In genomic region chr2:20576598-20577115, GRCh38 we compare ENCODE assay signal across 1 cellular context.
TF ChIP-seq lines count a peak whose summit lies in the region.

No MANE protein-coding gene starts in this region.

TF ChIP-seq in K562, 482 proteins besides CTCF, POLR2A, EP300 and RAD21 (continued from another document and continues in another):
- no peak for TF ChIP-seq ZNF318 (IDR thresholded peaks at IDR 0.05; ENCODE audit: borderline replicate concordance in 1 of 2, low read depth in 1 of 2)
- no peak for TF ChIP-seq ASH1L (IDR thresholded peaks at IDR 0.05; ENCODE audit: borderline replicate concordance, low read depth, partially characterized antibody)
- TF ChIP-seq ATF7 (IDR thresholded peaks at IDR 0.05): no peak
- TF ChIP-seq MTA2 (IDR thresholded peaks at IDR 0.05; ENCODE audit: low read depth): no peak
- no peak for TF ChIP-seq POLR3G (IDR thresholded peaks at IDR 0.05; ENCODE audit: extremely low read depth, insufficient read length, insufficient replicate concordance)
- TF ChIP-seq SUPT5H (IDR thresholded peaks at IDR 0.05): no peak
- no peak for TF ChIP-seq TBL1XR1 (IDR thresholded peaks at IDR 0.05; ENCODE audit: low read length in 2 of 2)
- TF ChIP-seq ELF2 (CRISPR knock-in tag; IDR thresholded peaks at IDR 0.05): no peak
- TF ChIP-seq EHMT2 (IDR thresholded peaks at IDR 0.05): no peak
- TF ChIP-seq CREB3L1 (IDR thresholded peaks at IDR 0.05; ENCODE audit: borderline replicate concordance, low read depth): no peak; the same call in 1 of the 2 replicates
- TF ChIP-seq PBX2 (CRISPR knock-in tag; IDR thresholded peaks at IDR 0.05; ENCODE audit: low read depth): no peak
- 0 out of 2 replicates have a peak, but pooled peaks have one; percentile 20 for TF ChIP-seq PBX2 (tag; conservative IDR thresholded peaks at IDR 0.05; ENCODE audit: low read depth)
- TF ChIP-seq ZNF766 (CRISPR knock-in tag; conservative IDR thresholded peaks at IDR 0.05): peak; percentile 88
- no peak for TF ChIP-seq GTF3C2 (IDR thresholded peaks at IDR 0.05; ENCODE audit: borderline replicate concordance, extremely low read depth, insufficient read length)
- no peak for TF ChIP-seq ZNF57 (CRISPR knock-in tag; IDR thresholded peaks at IDR 0.05)
- no peak; the same call in 1 of the 2 replicates for TF ChIP-seq CXXC5 (CRISPR knock-in tag; IDR thresholded peaks at IDR 0.05)
- no peak for TF ChIP-seq RBM39 (optimal IDR thresholded peaks at IDR 0.05; ENCODE audit: low read depth, low read length)
- no peak for TF ChIP-seq ZBED1 (IDR thresholded peaks at IDR 0.05)
- no peak for TF ChIP-seq ZNF140 (CRISPR knock-in tag; IDR thresholded peaks at IDR 0.05)
- no peak for TF ChIP-seq MTF1 (CRISPR knock-in tag; IDR thresholded peaks at IDR 0.05; ENCODE audit: borderline replicate concordance)
- TF ChIP-seq JUND (IDR thresholded peaks at IDR 0.05; ENCODE audit: borderline replicate concordance, low read depth, low read length): no peak
- peak; percentile 66; the same call in 2 of the 3 replicates for TF ChIP-seq JUND (tag; IDR thresholded peaks at IDR 0.05; ENCODE audit: borderline replicate concordance, low read depth, low read length)
- no peak for TF ChIP-seq SMAD1 (IDR thresholded peaks at IDR 0.05; ENCODE audit: low read depth, low read length, partially characterized antibody)
- TF ChIP-seq FUS (optimal IDR thresholded peaks at IDR 0.05; ENCODE audit: low read depth, low read length): no peak
- TF ChIP-seq HINFP (tag; conservative IDR thresholded peaks at IDR 0.05; ENCODE audit: low read depth): peak; percentile 32; the same call in 1 of the 2 replicates
- no peak for TF ChIP-seq PML (IDR thresholded peaks at IDR 0.05; ENCODE audit: low read length)
- TF ChIP-seq CBFB (CRISPR knock-in tag; IDR thresholded peaks at IDR 0.05): no peak
- no peak for TF ChIP-seq KDM1A (IDR thresholded peaks at IDR 0.05)
- TF ChIP-seq GATAD2A (IDR thresholded peaks at IDR 0.05): no peak
- no peak for TF ChIP-seq MAFK (IDR thresholded peaks at IDR 0.05; ENCODE audit: low read length)
- no peak for TF ChIP-seq NR3C1 (CRISPR knock-in tag; IDR thresholded peaks at IDR 0.05)
- TF ChIP-seq NCOR1 (IDR thresholded peaks at IDR 0.05): no peak
- TF ChIP-seq ZZZ3 (IDR thresholded peaks at IDR 0.05): no peak
- no peak for TF ChIP-seq ZNF717 (CRISPR knock-in tag; IDR thresholded peaks at IDR 0.05)
- no peak for TF ChIP-seq CGGBP1 (CRISPR knock-in tag; IDR thresholded peaks at IDR 0.05)
- TF ChIP-seq TFAP4 (CRISPR knock-in tag; IDR thresholded peaks at IDR 0.05; ENCODE audit: borderline replicate concordance): no peak
- no peak for TF ChIP-seq PTRF (tag; IDR thresholded peaks at IDR 0.05)
- TF ChIP-seq ZNF277 (CRISPR knock-in tag; IDR thresholded peaks at IDR 0.05; ENCODE audit: borderline replicate concordance): no peak
- TF ChIP-seq HSF4 (CRISPR knock-in tag; IDR thresholded peaks at IDR 0.05; ENCODE audit: borderline replicate concordance): no peak
- no peak for TF ChIP-seq BRD4 (IDR thresholded peaks at IDR 0.05)
- no peak for TF ChIP-seq LARP7 (IDR thresholded peaks at IDR 0.05)
- no peak for TF ChIP-seq ZFP36 (IDR thresholded peaks at IDR 0.05; ENCODE audit: low read depth, low read length, partially characterized antibody)
- TF ChIP-seq CCAR2 (IDR thresholded peaks at IDR 0.05; ENCODE audit: low read depth, low read length): no peak
- no peak for TF ChIP-seq JUNB (CRISPR knock-in tag; conservative IDR thresholded peaks at IDR 0.05)
- TF ChIP-seq ZNF347 (CRISPR knock-in tag; IDR thresholded peaks at IDR 0.05; ENCODE audit: low read depth): no peak
- TF ChIP-seq NFYB (IDR thresholded peaks at IDR 0.05; ENCODE audit: extremely low read depth, insufficient read length): no peak
- TF ChIP-seq PCBP2 (IDR thresholded peaks at IDR 0.05; ENCODE audit: low read depth, low read length, poor library complexity, severe bottlenecking): no peak
- peak; percentile 42; the same call in 1 of the 2 replicates for TF ChIP-seq LEF1 (IDR thresholded peaks at IDR 0.05)
- peak; percentile 91 for TF ChIP-seq ZNF175 (CRISPR knock-in tag; IDR thresholded peaks at IDR 0.05; ENCODE audit: low read depth)
- TF ChIP-seq IRF2 (CRISPR knock-in tag; IDR thresholded peaks at IDR 0.05): no peak
